In the genomic region with DNA sequence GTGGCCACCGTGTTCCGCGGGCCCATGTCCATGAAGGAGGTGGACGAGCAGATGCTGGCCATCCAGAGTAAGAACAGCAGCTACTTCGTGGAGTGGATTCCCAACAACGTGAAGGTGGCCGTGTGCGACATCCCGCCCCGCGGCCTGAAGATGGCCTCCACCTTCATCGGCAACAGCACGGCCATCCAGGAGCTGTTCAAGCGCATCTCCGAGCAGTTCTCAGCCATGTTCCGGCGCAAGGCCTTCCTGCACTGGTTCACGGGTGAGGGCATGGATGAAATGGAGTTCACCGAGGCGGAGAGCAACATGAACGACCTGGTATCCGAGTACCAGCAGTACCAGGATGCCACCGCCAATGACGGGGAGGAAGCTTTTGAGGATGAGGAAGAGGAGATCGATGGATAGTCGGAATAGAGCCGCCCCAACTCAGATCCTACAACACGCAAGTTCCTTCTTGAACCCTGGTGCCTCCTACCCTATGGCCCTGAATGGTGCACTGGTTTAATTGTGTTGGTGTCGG, we compare ENCODE assay signal across 19 cellular contexts. TPM values are rescaled to one million over a fixed set of nuclear protein-coding genes. Genes with fewer than 3 reads are reported as not detected.
DNase-seq lines count a peak whose midpoint lies in the region; ATAC-seq and TF ChIP-seq lines count a peak whose summit lies in the region.
"Had no signal": no experiment of that assay in that cellular context is flagged by ENCODE, and none has a peak within 500 bp of the region (broad histone marks: within the 10 kb centered on the region; RNA-seq: fewer than 3 reads in every experiment).

No MANE protein-coding gene starts in this region.

- H3K18ac ChIP-seq in IMR-90 (ENCODE audit: low read depth, low read length), result no peak overlapping the region

- H3K27ac ChIP-seq in IMR-90 (ENCODE audit: insufficient read depth, low read length) (no peak overlapping the region), stomach smooth muscle (ENCODE audit: low read length) (peak overlapping the region; percentile 60)

- TF ChIP-seq CTCF in IMR-90 (conservative IDR thresholded peaks at IDR 0.05; ENCODE audit: low read depth, low read length), result no peak
- no peak for TF ChIP-seq CTCF in endothelial cell (IDR thresholded peaks at IDR 0.05; ENCODE audit: unreplicated experiment)

- in situ Hi-C loops in IMR-90 (cut with MboI; ENCODE audit: low sequenced_read_pairs), result no loop called here

- no peak for ATAC-seq in IMR-90 (ENCODE audit: low read depth)
- no peak for ATAC-seq in activated CD8-positive, alpha-beta T cell treated with anti-CD3 and anti-CD28 coated beads, Interleukin-2, amount 10 ng/mL, durations not matched to agents 7 days and 5 days

- no peak overlapping the region for H2BK120ac ChIP-seq in IMR-90 (ENCODE audit: low read depth, low read length)

- POLR2A ChIA-PET in IMR-90 (lab: Charles Lee; ENCODE audit: unreplicated experiment), result no interaction called here
- POLR2A ChIA-PET in activated CD8-positive, alpha-beta T cell treated with anti-CD3 and anti-CD28 coated beads, Interleukin-2, amount 10 ng/mL, durations not matched to agents 7 days and 5 days (lab: Charles Lee), result no interaction called here

- H3K9me3 Mint-ChIP-seq in endothelial cell (ENCODE audit: unreplicated experiment), result no peaks in the 10 kb centered on the region
- no peaks in the 10 kb centered on the region for H3K9me3 Mint-ChIP-seq in activated CD8-positive, alpha-beta T cell treated with anti-CD3 and anti-CD28 coated beads, Interleukin-2, amount 10 ng/mL, durations not matched to agents 7 days and 5 days (ENCODE audit: insufficient read depth)
- H3K9me3 Mint-ChIP-seq: CD4-positive, alpha-beta T cell had no signal

- no peak overlapping the region for H2BK20ac ChIP-seq in IMR-90 (ENCODE audit: low read depth, low read length)

- H2AK5ac ChIP-seq in IMR-90 (ENCODE audit: low read depth, low read length), result no peak overlapping the region

- dilution Hi-C loops in IMR-90 (cut with HindIII; ENCODE audit: low sequenced_read_pairs, unreplicated experiment), result no loop called here

- H3K27ac Mint-ChIP-seq in endothelial cell (ENCODE audit: unreplicated experiment), result no peak overlapping the region
- H3K27ac Mint-ChIP-seq in activated CD8-positive, alpha-beta T cell treated with anti-CD3 and anti-CD28 coated beads, Interleukin-2, amount 10 ng/mL, durations not matched to agents 7 days and 5 days, result no peak overlapping the region
- H3K27ac Mint-ChIP-seq: CD4-positive, alpha-beta T cell had no signal

- no peak overlapping the region for H4K5ac ChIP-seq in IMR-90 (ENCODE audit: low read depth, low read length)

- H3K36me3 ChIP-seq in IMR-90 (ENCODE audit: control insufficient read depth, insufficient read depth, low read length) (peaks cover 57% of the 10 kb centered on the region), stomach smooth muscle (ENCODE audit: control insufficient read depth in 2 of 2, insufficient read depth in 2 of 2, low read length in 2 of 2) (peaks cover 45 to 50% of the 10 kb centered on the region in 2 donors)

- no peak overlapping the region for H3K4me2 ChIP-seq in IMR-90 (ENCODE audit: low read depth, low read length)

- no peak overlapping the region for H3K14ac ChIP-seq in IMR-90 (replicated peaks; ENCODE audit: low read depth, low read length)

- intact Hi-C loops in IMR-90 (cut with micrococcal nuclease), result no loop called here

- H4K20me1 ChIP-seq in IMR-90 (ENCODE audit: insufficient read depth, low read length), result peaks cover 83% of the 10 kb centered on the region

- 97% methylated on average over 18 of the region's 29 CpGs; no CpG with 5 or more reads in 1 of the 2 experiments for WGBS in IMR-90 (ENCODE audit: extremely low coverage in 2 of 2, insufficient read length in 1 of 2), 2 experiments

- H3K4ac ChIP-seq in IMR-90 (ENCODE audit: low read depth, low read length), result no peak overlapping the region

- H3K36me3 Mint-ChIP-seq in endothelial cell (ENCODE audit: low read depth, unreplicated experiment), result peaks cover 36% of the 10 kb centered on the region
- peaks cover 44% of the 10 kb centered on the region for H3K36me3 Mint-ChIP-seq in activated CD8-positive, alpha-beta T cell treated with anti-CD3 and anti-CD28 coated beads, Interleukin-2, amount 10 ng/mL, durations not matched to agents 7 days and 5 days (ENCODE audit: low read depth)

- peaks cover 27% of the 10 kb centered on the region for H3K9me1 ChIP-seq in IMR-90 (ENCODE audit: insufficient read depth, low read length)

- H3K23ac ChIP-seq in IMR-90 (ENCODE audit: low read depth, low read length), result no peak overlapping the region

- H3K56ac ChIP-seq in IMR-90 (ENCODE audit: extremely low read depth, insufficient read depth, low read length), result no peak overlapping the region

- H3K4me3 Mint-ChIP-seq in endothelial cell (ENCODE audit: unreplicated experiment), result peak overlapping the region; percentile 4
- no peak overlapping the region for H3K4me3 Mint-ChIP-seq in activated CD8-positive, alpha-beta T cell treated with anti-CD3 and anti-CD28 coated beads, Interleukin-2, amount 10 ng/mL, durations not matched to agents 7 days and 5 days
- H3K4me3 Mint-ChIP-seq: CD4-positive, alpha-beta T cell had no signal

- H3K27me3 Mint-ChIP-seq in endothelial cell (ENCODE audit: unreplicated experiment), result peaks cover 7% of the 10 kb centered on the region
- no peaks in the 10 kb centered on the region for H3K27me3 Mint-ChIP-seq in activated CD8-positive, alpha-beta T cell treated with anti-CD3 and anti-CD28 coated beads, Interleukin-2, amount 10 ng/mL, durations not matched to agents 7 days and 5 days (ENCODE audit: low read depth)
- H3K27me3 Mint-ChIP-seq: CD4-positive, alpha-beta T cell had no signal

- no peak overlapping the region for H4K8ac ChIP-seq in IMR-90 (ENCODE audit: low read depth in 2 of 2, low read length in 2 of 2)

- H3K9ac ChIP-seq in IMR-90 (ENCODE audit: low read depth, low read length) (no peak overlapping the region), stomach smooth muscle (ENCODE audit: low read length in 2 of 2) (no peak overlapping the region)

- H3K9me3 ChIP-seq in IMR-90 (ENCODE audit: control insufficient read depth, insufficient read depth, low read length) (no peaks in the 10 kb centered on the region), stomach smooth muscle (ENCODE audit: control insufficient read depth in 2 of 2, low read length in 2 of 2) (no peaks in the 10 kb centered on the region)
- H3K9me3 ChIP-seq: BE2C had no signal

- peak; percentile 26 for DNase-seq in activated CD8-positive, alpha-beta memory T cell treated with anti-CD3 and anti-CD28 coated beads, Interleukin-2, amount 50 U/mL, for 48 hours
- DNase-seq in activated CD8-positive, alpha-beta memory T cell treated with anti-CD3 and anti-CD28 coated beads, Interleukin-2, amount 50 U/mL, for 4 hours, result no peak
- DNase-seq in IMR-90 (no peak), endothelial cell (ENCODE audit: low spot score) (no peak), T-helper 2 cell (no peak), epidermal melanocyte (ENCODE audit: insufficient read length, low spot score) (no peak)
- no peak for DNase-seq in activated CD8-positive, alpha-beta T cell treated with anti-CD3 and anti-CD28 coated beads, Interleukin-2, amount 10 ng/mL, durations not matched to agents 7 days and 5 days
- DNase-seq: 8988T; BE2C; Calu3; CD4-positive, alpha-beta T cell; HCEC 1CT; KG1; NCI-H1048; NCI-H1436 treated with DMSO at 0.1 percent for 48 hours; NCI-H2081; NCI-H510A; NCI-H82 had no signal

- no peak overlapping the region for H2AK9ac ChIP-seq in IMR-90 (replicated peaks; ENCODE audit: low read depth, low read length, poor library complexity)

- no peak overlapping the region for H2BK15ac ChIP-seq in IMR-90 (ENCODE audit: low read depth, low read length)

- no peak for TF ChIP-seq RAD21 in IMR-90 (IDR thresholded peaks at IDR 0.05; ENCODE audit: low read length)

- H3K4me3 ChIP-seq in IMR-90 (ENCODE audit: insufficient read depth, low read depth, low read length) (no peak overlapping the region), stomach smooth muscle (ENCODE audit: low read length in 2 of 2) (no peak overlapping the region)

- no peak overlapping the region for H4K91ac ChIP-seq in IMR-90 (ENCODE audit: insufficient read depth, low read depth, low read length)

- H3K27me3 ChIP-seq in IMR-90 (ENCODE audit: control insufficient read depth, insufficient read depth, low read length) (no peaks in the 10 kb centered on the region), stomach smooth muscle (ENCODE audit: control insufficient read depth in 1 of 2, insufficient read depth in 2 of 2, low read length in 2 of 2) (no peaks in the 10 kb centered on the region)
- H3K27me3 ChIP-seq: BE2C had no signal

- no peaks in the 10 kb centered on the region for H3K4me1 ChIP-seq in IMR-90 (ENCODE audit: control insufficient read depth, insufficient read depth, low read length)
- peaks cover 20% of the 10 kb centered on the region for H3K4me1 ChIP-seq in stomach smooth muscle (ENCODE audit: control insufficient read depth, insufficient read depth, low read length)
- H3K4me1 ChIP-seq: BE2C had no signal

- no peak for TF ChIP-seq POLR2A in IMR-90 (IDR thresholded peaks at IDR 0.05; ENCODE audit: low read depth, low read length)

- no peak overlapping the region for H2BK5ac ChIP-seq in IMR-90 (ENCODE audit: low read depth, low read length, poor library complexity, severe bottlenecking)

- CTCF ChIA-PET in IMR-90 (lab: Yijun Ruan, JAX), result no interaction called here
- CTCF ChIA-PET in activated CD8-positive, alpha-beta T cell treated with anti-CD3 and anti-CD28 coated beads, Interleukin-2, amount 10 ng/mL, durations not matched to agents 7 days and 5 days (lab: Charles Lee), result no interaction called here

- BruUV-seq in IMR-90 (replicated peaks; lab: Mats Ljungman, UMichigan), result TSS peak; percentile 73

- peaks cover 32 to 57% of the 10 kb centered on the region in 2 experiments for H3K79me1 ChIP-seq in IMR-90 (ENCODE audit: low read depth in 1 of 2, low read length in 2 of 2)

- no peak overlapping the region for H2AFZ ChIP-seq in IMR-90 (replicated peaks; ENCODE audit: low read length, poor library complexity)

- peaks cover 17% of the 10 kb centered on the region for H3K4me1 Mint-ChIP-seq in endothelial cell (ENCODE audit: unreplicated experiment)
- peaks cover 17% of the 10 kb centered on the region for H3K4me1 Mint-ChIP-seq in activated CD8-positive, alpha-beta T cell treated with anti-CD3 and anti-CD28 coated beads, Interleukin-2, amount 10 ng/mL, durations not matched to agents 7 days and 5 days (ENCODE audit: low read depth)

RNA-seq across cellular contexts. Expression of a gene that starts 17.7 kb away (rescaled TPM):
- 927 and 997 TPM in 2 replicates for total RNA-seq in IMR-90 (2012; rRNA removed)
- polyA plus RNA-seq in IMR-90 (2012; rRNA removed), result 1,040 and 1,386 TPM in 2 replicates
- polyA plus RNA-seq in IMR-90 (2012; cell fraction: cytosol; rRNA removed), result 740 and 1,531 TPM in 2 replicates
- polyA plus RNA-seq in IMR-90 (2012; cell fraction: nucleus; rRNA removed; ENCODE audit: low replicate concordance), result 748 and 1,694 TPM in 2 replicates
- 301 TPM for total RNA-seq in endothelial cell (ENCODE audit: unreplicated experiment)
- total RNA-seq in activated CD8-positive, alpha-beta T cell treated with anti-CD3 and anti-CD28 coated beads, Interleukin-2, amount 10 ng/mL, durations not matched to agents 7 days and 5 days, result 10 to 100 TPM in 1 of 2 experiments, 1 to 10 TPM in 1; 8.3 to 10.9 TPM

RNA-seq across cellular contexts. Expression of a gene that starts 51.2 kb away (rescaled TPM):
- total RNA-seq in IMR-90 (2012; rRNA removed) (37.6 and 65.5 TPM in 2 replicates), endothelial cell (ENCODE audit: unreplicated experiment) (47.7 TPM)
- polyA plus RNA-seq in IMR-90 (2012; rRNA removed), result 24.8 and 26.9 TPM in 2 replicates
- polyA plus RNA-seq in IMR-90 (2012; cell fraction: cytosol; rRNA removed), result 8.9 and 15.8 TPM in 2 replicates
- polyA plus RNA-seq in IMR-90 (2012; cell fraction: nucleus; rRNA removed; ENCODE audit: low replicate concordance), result 8.0 and 24.0 TPM in 2 replicates
- 10 to 100 TPM; 40.6 to 44.3 TPM for total RNA-seq in activated CD8-positive, alpha-beta T cell treated with anti-CD3 and anti-CD28 coated beads, Interleukin-2, amount 10 ng/mL, durations not matched to agents 7 days and 5 days

Comparison
In these comparisons a context has a peak if more than half of its experiments do, and no peak if none do; other contexts are left out.
1. RNA of a gene that starts 17.7 kb away (total RNA-seq): 927 to 997 TPM in IMR-90 and 301 TPM in endothelial cell (single experiment); 8.3 to 10.9 TPM in activated CD8-positive, alpha-beta T cell treated with anti-CD3 and anti-CD28 coated beads, Interleukin-2, amount 10 ng/mL, durations not matched to agents 7 days and 5 days; every median in the first group is over 10 times any median in the second.